In genomic region chr17:77365584-77366186, GRCh38 we compare ENCODE assay signal across 9 cellular contexts.
DNase-seq lines count a peak whose midpoint lies in the region; ATAC-seq lines count a peak whose summit lies in the region.
"Had no signal": no experiment of that assay in that cellular context is flagged by ENCODE, and none has a peak within 500 bp of the region (broad histone marks: within the 10 kb centered on the region; RNA-seq: fewer than 3 reads in every experiment).

No MANE protein-coding gene starts in this region.

- H3K27ac ChIP-seq in cingulate gyrus (ENCODE audit: low read depth, low read length): peak overlapping the region; percentile 81
- peak overlapping the region; percentile 25 to 60 for H3K27ac ChIP-seq in mucosa of rectum (ENCODE audit: low read depth in 2 of 2, low read length in 2 of 2)
- H3K27ac ChIP-seq: 22Rv1 had no signal

- ATAC-seq in GM21360 (IDR thresholded peaks at IDR 0.05; ENCODE audit: unreplicated experiment): no peak
- ATAC-seq in HG03354 (IDR thresholded peaks at IDR 0.05; ENCODE audit: poor library complexity, severe bottlenecking, unreplicated experiment): no peak

- peak; percentile 66 for DNase-seq in DMS 273 (lab: John Stamatoyannopoulos, UW; ENCODE audit: unreplicated experiment)
- DNase-seq in DMS 273 treated with DMSO at 0.1 percent for 48 hours (lab: John Stamatoyannopoulos, UW): no peak
- peak; percentile 42 for DNase-seq in NCI-H446 treated with DMSO at 0.1 percent for 48 hours (lab: John Stamatoyannopoulos, UW)
- no peak for DNase-seq in LoVo (ENCODE audit: low spot score)

- no peaks in the 10 kb centered on the region for H3K27me3 ChIP-seq in mucosa of rectum (ENCODE audit: control insufficient read depth in 2 of 2, insufficient read depth in 2 of 2, low read length in 2 of 2)

- no peaks in the 10 kb centered on the region for H3K36me3 ChIP-seq in mucosa of rectum (ENCODE audit: control insufficient read depth in 2 of 2, insufficient read depth in 2 of 2, low read length in 2 of 2)

- H3K4me1 ChIP-seq in mucosa of rectum (ENCODE audit: control insufficient read depth in 2 of 2, insufficient read depth in 2 of 2, low read length in 2 of 2): peaks cover 20 to 28% of the 10 kb centered on the region in 2 donors

- peak overlapping the region in 1 of 2 donors; percentile 16 for H3K9ac ChIP-seq in mucosa of rectum (ENCODE audit: low read depth in 1 of 2, low read length in 2 of 2)

- H3K4me3 ChIP-seq in mucosa of rectum (ENCODE audit: low read length in 2 of 2): no peak overlapping the region

- H3K9me3 ChIP-seq in mucosa of rectum (ENCODE audit: control insufficient read depth in 2 of 2, low read length in 2 of 2): no peaks in the 10 kb centered on the region

Comparison
In these comparisons a context has a peak if more than half of its experiments do, and no peak if none do; other contexts are left out.
1. DNase-seq: peak in DMS 273 (single experiment) and NCI-H446 treated with DMSO at 0.1 percent for 48 hours (single experiment); none in DMS 273 treated with DMSO at 0.1 percent for 48 hours (single experiment) and LoVo (single experiment).